In the genomic region with DNA sequence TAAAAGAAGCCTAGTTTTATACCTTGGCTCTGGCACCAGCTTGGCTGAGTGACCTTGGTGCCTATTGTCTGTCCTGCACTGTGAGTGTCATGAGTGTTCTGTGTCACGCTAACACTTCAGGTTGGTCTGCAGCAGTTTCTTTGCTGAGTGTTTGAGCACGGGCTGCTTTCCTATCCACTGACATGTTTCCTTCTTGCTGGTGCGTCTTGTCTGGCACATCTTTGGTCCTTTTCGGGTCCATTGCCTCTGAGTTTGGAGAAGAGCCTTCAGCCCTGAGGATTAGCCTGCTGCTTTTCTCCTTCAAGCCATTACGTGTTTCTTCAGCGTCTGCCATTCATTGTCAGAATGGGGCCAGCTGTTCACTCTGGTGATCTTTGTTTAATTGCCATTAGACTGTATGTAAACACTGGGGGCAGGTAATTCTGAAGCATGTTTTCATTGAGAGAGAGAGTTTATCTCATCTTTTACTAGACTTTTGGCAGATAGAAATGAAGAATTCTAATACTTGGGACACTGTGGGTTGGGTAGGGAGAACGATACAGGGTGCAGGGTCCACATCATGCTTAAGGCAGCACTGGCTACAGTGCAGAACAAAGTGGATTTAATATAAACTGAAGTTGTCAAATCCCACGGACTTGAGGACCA, we compare ENCODE assay signal across 10 cellular contexts. TPM values are rescaled to one million over a fixed set of nuclear protein-coding genes. Genes with fewer than 3 reads are reported as not detected.
A peak's percentile ranks its signal among the peaks of the same experiment; 100 is the strongest.
DNase-seq lines count a peak whose midpoint lies in the region; ATAC-seq, FAIRE-seq and TF ChIP-seq lines count a peak whose summit lies in the region.
"Had no signal": no experiment of that assay in that cellular context is flagged by ENCODE, and none has a peak within 500 bp of the region (broad histone marks: within the 10 kb centered on the region; RNA-seq: fewer than 3 reads in every experiment).

No MANE protein-coding gene starts in this region.

- no peak for TF ChIP-seq CTCF in body of pancreas (IDR thresholded peaks at IDR 0.05)
- no peak for TF ChIP-seq CTCF in upper lobe of right lung (IDR thresholded peaks at IDR 0.05)
- TF ChIP-seq CTCF in omental fat pad (IDR thresholded peaks at IDR 0.05), result no peak

- TF ChIP-seq POLR2A in body of pancreas (IDR thresholded peaks at IDR 0.05), result no peak

- DNase-seq in NCI-H2227 treated with DMSO at 0.1 percent for 48 hours (lab: John Stamatoyannopoulos, UW), result peak; percentile 7
- no peak for DNase-seq in NCI-H2227 (lab: John Stamatoyannopoulos, UW; ENCODE audit: unreplicated experiment)
- DNase-seq in body of pancreas, result peak; percentile 19 to 53 (median 26)
- DNase-seq in left lobe of liver (ENCODE audit: low spot score), result no peak
- no peak for DNase-seq in upper lobe of right lung
- no peak for DNase-seq in RCC 7860 (ENCODE audit: low spot score)
- no peak for DNase-seq in omental fat pad (ENCODE audit: low spot score)
- DNase-seq in NCI-H1048 (lab: John Stamatoyannopoulos, UW), result no peak
- DNase-seq: naive thymus-derived CD4-positive, alpha-beta T cell had no signal

- 19 to 25% methylated on average over 8 of the region's 8 CpGs for WGBS in body of pancreas, 2 donors

- peaks cover 19% of the 10 kb centered on the region for H3K4me1 ChIP-seq in body of pancreas
- H3K4me1 ChIP-seq in upper lobe of right lung, result peaks cover 14% of the 10 kb centered on the region

- H3K27me3 ChIP-seq in body of pancreas (no peaks in the 10 kb centered on the region), upper lobe of right lung (no peaks in the 10 kb centered on the region)

- no peaks in the 10 kb centered on the region for H3K36me3 ChIP-seq in body of pancreas (replicated peaks in 1 of 2; ENCODE audit: insufficient read depth in 1 of 2, low read depth in 2 of 2)
- no peaks in the 10 kb centered on the region for H3K36me3 ChIP-seq in upper lobe of right lung

- FAIRE-seq in RCC 7860 (lab: Jason Lieb, UNC), result no peak
- FAIRE-seq: endometrium had no signal

- H3K9me3 ChIP-seq in body of pancreas, result no peaks in the 10 kb centered on the region
- no peaks in the 10 kb centered on the region for H3K9me3 ChIP-seq in upper lobe of right lung

- intact Hi-C loops in body of pancreas (cut with DNase I), result no loop called here
- intact Hi-C loops in upper lobe of right lung (cut with DNase I), result no loop called here

- no peak overlapping the region for H3K27ac ChIP-seq in body of pancreas
- H3K27ac ChIP-seq in upper lobe of right lung, result no peak overlapping the region

- peak; percentile 63 for ATAC-seq in body of pancreas
- ATAC-seq in left lobe of liver, result peak; percentile 76
- peak; percentile 58 for ATAC-seq in upper lobe of right lung
- ATAC-seq in omental fat pad (ENCODE audit: low FRiP score), result no peak
- ATAC-seq: naive thymus-derived CD4-positive, alpha-beta T cell had no signal

- no peak overlapping the region for H3K4me3 ChIP-seq in body of pancreas
- no peak overlapping the region for H3K4me3 ChIP-seq in upper lobe of right lung

RNA-seq across cellular contexts. Expression of gene LRRC28, which starts 55.5 kb away (rescaled TPM):
- total RNA-seq in body of pancreas (10 to 100 TPM; 13.0 to 59.3 TPM), left lobe of liver (26.9 TPM), upper lobe of right lung (20.3 TPM), omental fat pad (10 to 100 TPM; 27.6 to 32.3 (median 30.5) TPM)

RNA-seq across cellular contexts. Expression of gene TTC23, which starts 57.4 kb away (rescaled TPM):
- total RNA-seq in body of pancreas, result 10 to 100 TPM in 1 of 2 donors, 1 to 10 TPM in 1; 6.2 to 26.4 TPM
- total RNA-seq in left lobe of liver, result 9.0 TPM
- total RNA-seq in upper lobe of right lung, result 19.1 TPM
- 10 to 100 TPM; 11.9 to 42.2 (median 19.9) TPM for total RNA-seq in omental fat pad

Comparison
In these comparisons a context has a peak if more than half of its experiments do, and no peak if none do; other contexts are left out.
1. DNase-seq: peak in NCI-H2227 treated with DMSO at 0.1 percent for 48 hours (single experiment) and body of pancreas (4 of 4); none in NCI-H2227 (single experiment), left lobe of liver (single experiment), upper lobe of right lung (single experiment), RCC 7860 (single experiment), omental fat pad (single experiment) and NCI-H1048 (single experiment).